ENCODE assay signal across 13 cellular contexts in genomic region chr13:105153626-105154025, GRCh38.
DNase-seq lines count a peak whose midpoint lies in the region; TF ChIP-seq lines count a peak whose summit lies in the region.
"Had no signal": no experiment of that assay in that cellular context is flagged by ENCODE, and none has a peak within 500 bp of the region (broad histone marks: within the 10 kb centered on the region; RNA-seq: fewer than 3 reads in every experiment).

No MANE protein-coding gene starts in this region.

- no peaks in the 10 kb centered on the region for H3K36me3 ChIP-seq in colonic mucosa
- H3K36me3 ChIP-seq: BLaER1 treated with 17β-estradiol and CSF1 and Interleukin-3, amounts not matched to agents 10 nM and 100 nM had no signal

- H3K4me1 Mint-ChIP-seq in chondrocyte (ENCODE audit: low read depth) = peaks cover 5% of the 10 kb centered on the region
- H3K4me1 Mint-ChIP-seq: CD4-positive, CD25-positive, alpha-beta regulatory T cell had no signal

- no peak overlapping the region for H3K4me3 Mint-ChIP-seq in chondrocyte (ENCODE audit: unreplicated experiment)
- H3K4me3 Mint-ChIP-seq: CD4-positive, CD25-positive, alpha-beta regulatory T cell; GM23338 had no signal

- peak overlapping the region; percentile 6 for H3K27ac Mint-ChIP-seq in chondrocyte (ENCODE audit: unreplicated experiment)
- H3K27ac Mint-ChIP-seq: CD4-positive, CD25-positive, alpha-beta regulatory T cell; GM23338 had no signal

- H3K36me3 Mint-ChIP-seq in chondrocyte (ENCODE audit: low read depth) = no peaks in the 10 kb centered on the region
- H3K36me3 Mint-ChIP-seq: CD4-positive, CD25-positive, alpha-beta regulatory T cell had no signal

- no peaks in the 10 kb centered on the region for H3K27me3 ChIP-seq in colonic mucosa
- H3K27me3 ChIP-seq: BLaER1 treated with 17β-estradiol and CSF1 and Interleukin-3, amounts not matched to agents 10 nM and 100 nM had no signal

- H3K27ac ChIP-seq in colonic mucosa = no peak overlapping the region
- H3K27ac ChIP-seq: BLaER1 treated with 17β-estradiol and CSF1 and Interleukin-3, amounts not matched to agents 10 nM and 100 nM had no signal

- no peak overlapping the region for H3K4me3 ChIP-seq in AG04449 (ENCODE audit: low read depth, low read length)
- no peak overlapping the region for H3K4me3 ChIP-seq in colonic mucosa
- H3K4me3 ChIP-seq: BLaER1 treated with 17β-estradiol and CSF1 and Interleukin-3, amounts not matched to agents 10 nM and 100 nM; GM23338 had no signal

- TF ChIP-seq CTCF in AG04449 (IDR thresholded peaks at IDR 0.05; ENCODE audit: insufficient read depth, low read length, missing control alignments) = no peak
- TF ChIP-seq CTCF in chondrocyte (IDR thresholded peaks at IDR 0.05) = no peak
- TF ChIP-seq CTCF in colonic mucosa (IDR thresholded peaks at IDR 0.05) = no peak

- H3K9me3 ChIP-seq in colonic mucosa = no peaks in the 10 kb centered on the region
- H3K9me3 ChIP-seq: BLaER1 treated with 17β-estradiol and CSF1 and Interleukin-3, amounts not matched to agents 10 nM and 100 nM had no signal

- H3K27me3 Mint-ChIP-seq in chondrocyte (ENCODE audit: low read depth) = no peaks in the 10 kb centered on the region

- H3K9me3 Mint-ChIP-seq in chondrocyte (ENCODE audit: low read depth) = no peaks in the 10 kb centered on the region
- H3K9me3 Mint-ChIP-seq: CD4-positive, CD25-positive, alpha-beta regulatory T cell; GM23338 had no signal

- no peak overlapping the region for H3K9ac ChIP-seq in colonic mucosa (ENCODE audit: low read depth in 2 of 2, low read length in 2 of 2)
- H3K9ac ChIP-seq: BLaER1 treated with 17β-estradiol and CSF1 and Interleukin-3, amounts not matched to agents 10 nM and 100 nM had no signal

- DNase-seq in AG04449 (ENCODE audit: low read depth, low spot score) = peak; percentile 26
- peak; percentile 4 for DNase-seq in NCI-H460 (ENCODE audit: extremely low read depth, low read depth)
- no peak for DNase-seq in chondrocyte (ENCODE audit: low spot score)
- peak; percentile 2 for DNase-seq in fibroblast of the conjunctiva (ENCODE audit: low read depth)
- DNase-seq in Kasumi-1 (lab: John Stamatoyannopoulos, UW) = no peak
- no peak for DNase-seq in colonic mucosa
- no peak for DNase-seq in NCI-H2196 (lab: John Stamatoyannopoulos, UW; ENCODE audit: unreplicated experiment)
- DNase-seq: 8988T; CD4-positive, CD25-positive, alpha-beta regulatory T cell; DMS53; H7 had no signal

- CTCF ChIA-PET in AG04449 (lab: Yijun Ruan, JAX) = no interaction called here

- no peaks in the 10 kb centered on the region for H3K4me1 ChIP-seq in colonic mucosa
- H3K4me1 ChIP-seq: BLaER1 treated with 17β-estradiol and CSF1 and Interleukin-3, amounts not matched to agents 10 nM and 100 nM had no signal

- intact Hi-C loops in colonic mucosa (cut with DNase I) = no loop called here

- POLR2A ChIA-PET in AG04449 (lab: Yijun Ruan, JAX) = no interaction called here

Comparison
In these comparisons a context has a peak if more than half of its experiments do, and no peak if none do; other contexts are left out.
1. DNase-seq: peak in AG04449 (single experiment), NCI-H460 (single experiment) and fibroblast of the conjunctiva (single experiment); none in chondrocyte (single experiment), Kasumi-1 (0 of 2), colonic mucosa (single experiment) and NCI-H2196 (single experiment).